8 cellular contexts compared by ENCODE assay signal in genomic region chr16:67017810-67018488, GRCh38.
A peak's percentile ranks its signal among the peaks of the same experiment; 100 is the strongest.
DNase-seq lines count a peak whose midpoint lies in the region; ATAC-seq lines count a peak whose summit lies in the region.

No MANE protein-coding gene starts in this region.

- peak; percentile 82 for ATAC-seq in GM19455 (IDR thresholded peaks at IDR 0.05; ENCODE audit: unreplicated experiment)
- peak; percentile 85 for ATAC-seq in HG03565 (IDR thresholded peaks at IDR 0.05; ENCODE audit: unreplicated experiment)

- DNase-seq in COR-L47 (lab: John Stamatoyannopoulos, UW): peak; percentile 95
- DNase-seq in NCI-H748 (lab: John Stamatoyannopoulos, UW; ENCODE audit: unreplicated experiment): peak; percentile 92
- peak; percentile 85 for DNase-seq in activated CD4-positive, alpha-beta T cell treated with anti-CD3 and anti-CD28 coated beads, Interleukin-2, amount 50 U/mL, for 1 hour
- peak; percentile 70 for DNase-seq in effector CD8-positive, alpha-beta T cell (lab: John Stamatoyannopoulos, UW)
- peak; percentile 74 for DNase-seq in midbrain (lab: John Stamatoyannopoulos, UW)
- DNase-seq in stimulated activated CD8-positive, alpha-beta memory T cell treated with anti-CD3 and anti-CD28 coated beads, Interleukin-7, amount 100 ng/mL, for 24 hours (ENCODE audit: low read depth): peak; percentile 78

Comparison
In these comparisons a context has a peak if more than half of its experiments do, and no peak if none do; other contexts are left out.
1. Peak in every context shown above with its lines: DNase-seq and ATAC-seq.